Comparison of ENCODE assay signal across 6 cellular contexts in the genomic region with DNA sequence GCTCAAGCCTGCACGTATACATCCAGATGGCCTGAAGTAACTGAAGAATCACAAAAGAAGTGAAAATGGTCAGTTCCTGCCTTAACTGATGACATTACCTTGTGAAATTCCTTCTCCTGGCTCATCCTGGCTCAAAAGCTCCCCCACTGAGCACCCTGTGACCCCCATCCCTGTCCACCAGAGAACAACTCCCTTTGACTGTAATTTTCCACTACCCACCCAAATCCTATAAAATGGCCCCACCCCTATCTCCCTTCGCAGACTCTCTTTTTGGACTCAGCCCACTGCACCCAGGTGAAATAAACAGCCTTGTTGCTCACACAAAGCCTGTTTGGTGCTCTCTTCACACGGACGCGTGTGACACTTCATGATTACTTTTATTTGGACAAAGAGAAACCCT.
DNase-seq lines count a peak whose midpoint lies in the region; ATAC-seq, FAIRE-seq and TF ChIP-seq lines count a peak whose summit lies in the region.
"Not testable (repeated sequence)": the region's sequence is repeated elsewhere in the genome, so short reads cannot be mapped to it uniquely, and the experiment has no call there.

No MANE protein-coding gene starts in this region.

- H2BK12ac ChIP-seq in H1 (ENCODE audit: low read depth, low read length): not testable (repeated sequence)

- H3K4me1 ChIP-seq in GM23338 (ENCODE audit: insufficient read depth): peaks cover 33% of the 10 kb centered on the region
- H3K4me1 ChIP-seq in HUES6 (ENCODE audit: control insufficient read depth, insufficient read depth, low read length): peaks cover 40% of the 10 kb centered on the region
- not testable (repeated sequence) for H3K4me1 ChIP-seq in H1 (replicated peaks in 1 of 4; ENCODE audit: control insufficient read depth in 3 of 4, insufficient read depth in 4 of 4, low read length in 3 of 4); hepatocyte (ENCODE audit: insufficient read depth)

- not testable (repeated sequence) for H3K79me2 ChIP-seq in GM23338 (replicated peaks; ENCODE audit: insufficient read depth); H1 (ENCODE audit: control insufficient read depth in 1 of 2, insufficient read depth in 2 of 2, low read length in 2 of 2); hepatocyte

- not testable (repeated sequence) for H2AK5ac ChIP-seq in H1 (ENCODE audit: low read depth, low read length)

- not testable (repeated sequence) for TF ChIP-seq CTCF in GM23338 (conservative IDR thresholded peaks at IDR 0.05; ENCODE audit: low read depth in 2 of 2); WTC11 (IDR thresholded peaks at IDR 0.05); H1 (IDR thresholded peaks at IDR 0.05; ENCODE audit: control extremely low read depth in 1 of 3, insufficient read depth in 1 of 3, low read depth in 1 of 3, low read length in 3 of 3); hepatocyte (IDR thresholded peaks at IDR 0.05; ENCODE audit: poor library complexity); neural crest cell (conservative IDR thresholded peaks at IDR 0.05)

- not testable (repeated sequence) for FAIRE-seq in H1 (lab: Jason Lieb, UNC)

- peak overlapping the region; percentile 29; the same call in 1 of the 2 replicates for H3K27ac ChIP-seq in GM23338 (ENCODE audit: low read depth)
- peak overlapping the region; percentile 96 for H3K27ac ChIP-seq in HUES6 (ENCODE audit: low read depth, low read length)
- not testable (repeated sequence) for H3K27ac ChIP-seq in H1 (ENCODE audit: low read depth, low read length)
- peak overlapping the region; percentile 84 for H3K27ac ChIP-seq in hepatocyte

- H3K79me1 ChIP-seq in H1 (ENCODE audit: low read depth, low read length): not testable (repeated sequence)

- POLR2A ChIA-PET in WTC11 (lab: Charles Lee): not testable (repeated sequence)
- POLR2A ChIA-PET in H1 (lab: Charles Lee; ENCODE audit: partially characterized antibody): interaction anchor here (0.6 kb wide), 1 partner anchor 862 kb away, joined by 3 read pairs; no protein-coding TSS in a partner anchor

- not testable (repeated sequence) for H4K20me1 ChIP-seq in GM23338 (replicated peaks; ENCODE audit: insufficient read depth); H1 (replicated peaks in 1 of 2; ENCODE audit: control insufficient read depth in 1 of 2, insufficient read depth in 2 of 2, low read length in 2 of 2); hepatocyte (ENCODE audit: insufficient read depth, poor library complexity, severe bottlenecking)

- ATAC-seq in GM23338, WTC11: not testable (repeated sequence)

- H2BK20ac ChIP-seq in H1 (ENCODE audit: low read length): not testable (repeated sequence)

- not testable (repeated sequence) for H3K9me2 ChIP-seq in GM23338 (ENCODE audit: insufficient read depth); hepatocyte (replicated peaks; ENCODE audit: insufficient read depth)

- H3K9ac ChIP-seq in HUES6 (ENCODE audit: low read length): peak overlapping the region; percentile 87
- H3K9ac ChIP-seq in H1 (replicated peaks in 1 of 4; ENCODE audit: extremely low read depth in 1 of 4, low read depth in 3 of 4, low read length in 3 of 4): not testable (repeated sequence)

- H3K14ac ChIP-seq in H1 (ENCODE audit: insufficient read length): not testable (repeated sequence)

- H2BK15ac ChIP-seq in H1 (ENCODE audit: low read length): not testable (repeated sequence)

- WGBS in H1 (ENCODE audit: extremely low coverage in 1 of 2, insufficient coverage in 1 of 2, insufficient read length in 1 of 2, insufficient replicate concordance in 2 of 2, low coverage in 1 of 2, low lambda C conversion rate in 2 of 2, missing lambda C conversion rate in 1 of 2), 2 experiments: 91% methylated on average over 5 of the region's 5 CpGs; no CpG with 5 or more reads in 1 of the 2 experiments
- WGBS in hepatocyte (ENCODE audit: low lambda C conversion rate, missing lambda C conversion rate): 94% methylated on average over 5 of the region's 5 CpGs

- not testable (repeated sequence) for H3K4me3 ChIP-seq in GM23338; HUES6 (ENCODE audit: low read depth, low read length); H1 (ENCODE audit: extremely low read depth in 1 of 4, insufficient read depth in 2 of 4, low read depth in 3 of 4, low read length in 4 of 4); hepatocyte

- H4K5ac ChIP-seq in H1 (ENCODE audit: insufficient read length, low read depth, low read length): not testable (repeated sequence)

- H3K9me3 Mint-ChIP-seq in GM23338, WTC11, neural crest cell: not testable (repeated sequence)

- TF ChIP-seq POLR2A in H1 (IDR thresholded peaks at IDR 0.05; ENCODE audit: control extremely low read depth in 1 of 2, low read depth in 2 of 2, low read length in 2 of 2): not testable (repeated sequence)

- not testable (repeated sequence) for H3K4ac ChIP-seq in H1 (replicated peaks; ENCODE audit: insufficient read length, low read depth, low read length)

- H4K91ac ChIP-seq in H1 (replicated peaks; ENCODE audit: insufficient read length, low read length): not testable (repeated sequence)

- DNase-seq in GM23338 (ENCODE audit: low spot score); WTC11 (ENCODE audit: low spot score); H1 (ENCODE audit: low read depth in 1 of 2, low spot score in 2 of 2); hepatocyte (ENCODE audit: low spot score); neural crest cell (ENCODE audit: low read depth, low spot score): not testable (repeated sequence)

- peak overlapping the region; percentile 24 for H3K4me2 ChIP-seq in GM23338
- not testable (repeated sequence) for H3K4me2 ChIP-seq in H1 (ENCODE audit: insufficient read depth in 1 of 2, low read depth in 2 of 2, low read length in 2 of 2); hepatocyte

- H3K27me3 ChIP-seq in GM23338 (ENCODE audit: insufficient read depth); HUES6 (ENCODE audit: control insufficient read depth, insufficient read depth, low read length); H1 (replicated peaks in 1 of 4; ENCODE audit: control insufficient read depth in 3 of 4, extremely low read depth in 1 of 4, insufficient read depth in 3 of 4, low read length in 3 of 4); hepatocyte: not testable (repeated sequence)

- H3K36me3 ChIP-seq in GM23338 (ENCODE audit: insufficient read depth); HUES6 (ENCODE audit: control insufficient read depth, insufficient read depth, low read length); H1 (ENCODE audit: control insufficient read depth in 2 of 4, insufficient read depth in 4 of 4, low read length in 3 of 4); hepatocyte (replicated peaks; ENCODE audit: insufficient read depth, low read depth): not testable (repeated sequence)

- peak overlapping the region; percentile 98; the same call in 1 of the 2 replicates for H2BK5ac ChIP-seq in H1 (ENCODE audit: low read depth, low read length)

- H3K4me1 Mint-ChIP-seq in GM23338: peaks cover 52% of the 10 kb centered on the region
- H3K4me1 Mint-ChIP-seq in WTC11: peaks cover 61% of the 10 kb centered on the region
- H3K4me1 Mint-ChIP-seq in neural crest cell: peaks cover 47% of the 10 kb centered on the region

- H3K56ac ChIP-seq in H1 (replicated peaks; ENCODE audit: insufficient read length, low read depth, low read length): not testable (repeated sequence)

- not testable (repeated sequence) for H3K23me2 ChIP-seq in H1 (ENCODE audit: low read depth, low read length)

- H4K8ac ChIP-seq in H1 (ENCODE audit: extremely low read depth, insufficient read depth, low read length): not testable (repeated sequence)

- not testable (repeated sequence) for TF ChIP-seq EP300 in H1 (IDR thresholded peaks at IDR 0.05; ENCODE audit: borderline replicate concordance in 1 of 2, low read depth in 2 of 2, low read length in 2 of 2)

- H3K36me3 Mint-ChIP-seq in GM23338 (ENCODE audit: low read depth); WTC11; neural crest cell (ENCODE audit: low read depth): not testable (repeated sequence)

- not testable (repeated sequence) for H3K27me3 Mint-ChIP-seq in GM23338 (ENCODE audit: insufficient read depth, low read depth, poor library complexity); WTC11 (ENCODE audit: low read depth); neural crest cell (ENCODE audit: low read depth)

- H3K23ac ChIP-seq in H1 (ENCODE audit: insufficient read length): not testable (repeated sequence)

- H2AFZ ChIP-seq in GM23338; H1 (ENCODE audit: low read length); hepatocyte: not testable (repeated sequence)

- H3K18ac ChIP-seq in H1 (ENCODE audit: extremely low read depth, low read length): not testable (repeated sequence)

- peak overlapping the region; percentile 5; the same call in 2 of the 3 replicates for H3K4me3 Mint-ChIP-seq in GM23338
- H3K4me3 Mint-ChIP-seq in WTC11, neural crest cell: not testable (repeated sequence)

- H3K9me3 ChIP-seq in HUES6 (ENCODE audit: control insufficient read depth, insufficient read depth, low read depth, low read length); H1 (ENCODE audit: insufficient read depth in 2 of 2, low read depth in 1 of 2, low read length in 1 of 2); hepatocyte (ENCODE audit: low read depth): not testable (repeated sequence)

- not testable (repeated sequence) for TF ChIP-seq RAD21 in H1 (IDR thresholded peaks at IDR 0.05 in 1 of 2, conservative IDR thresholded peaks at IDR 0.05 in 1 of 2; ENCODE audit: low read depth in 2 of 2, low read length in 2 of 2)

- not testable (repeated sequence) for H2BK120ac ChIP-seq in H1 (replicated peaks; ENCODE audit: low read depth, low read length)

- not testable (repeated sequence) for H3F3A ChIP-seq in GM23338 (replicated peaks; ENCODE audit: low read depth)

- CTCF ChIA-PET in WTC11 (lab: Charles Lee); H1 (lab: Charles Lee; ENCODE audit: partially characterized antibody): not testable (repeated sequence)

- H3K27ac Mint-ChIP-seq in GM23338 (peak overlapping the region; percentile 96), WTC11 (peak overlapping the region; percentile 90), neural crest cell (ENCODE audit: unreplicated experiment) (peak overlapping the region; percentile 59)
